Comparison of ENCODE assay signal across 9 cellular contexts in genomic region chr6:56713285-56713684, GRCh38.
DNase-seq lines count a peak whose midpoint lies in the region; ATAC-seq, FAIRE-seq and TF ChIP-seq lines count a peak whose summit lies in the region.
"Had no signal": no experiment of that assay in that cellular context is flagged by ENCODE, and none has a peak within 500 bp of the region (broad histone marks: within the 10 kb centered on the region; RNA-seq: fewer than 3 reads in every experiment).

No MANE protein-coding gene starts in this region.

- H3K4me3 ChIP-seq in breast epithelium (no peak overlapping the region), bronchial epithelial cell (ENCODE audit: low read depth, low read length) (no peak overlapping the region), HepG2 (replicated peaks in 1 of 3; ENCODE audit: insufficient read depth in 1 of 3, low read depth in 2 of 3, low read length in 3 of 3) (no peak overlapping the region), vagina (no peak overlapping the region)
- H3K4me3 ChIP-seq: skin epidermis had no signal

- H3K27me3 ChIP-seq in breast epithelium (no peaks in the 10 kb centered on the region), bronchial epithelial cell (ENCODE audit: control insufficient read depth, insufficient read depth, low read length) (no peaks in the 10 kb centered on the region), HepG2 (ENCODE audit: control insufficient read depth in 1 of 2, insufficient read depth in 2 of 2, low read length in 2 of 2) (no peaks in the 10 kb centered on the region), vagina (no peaks in the 10 kb centered on the region)

- H2AFZ ChIP-seq in HepG2 (ENCODE audit: low read length), result no peak overlapping the region

- no peak overlapping the region for H3K9ac ChIP-seq in HepG2 (ENCODE audit: insufficient read depth, low read depth, low read length)

- TF ChIP-seq POLR2A in breast epithelium (IDR thresholded peaks at IDR 0.05), result no peak
- TF ChIP-seq POLR2A in HepG2 (IDR thresholded peaks at IDR 0.05; ENCODE audit: insufficient read depth in 1 of 2, low read depth in 2 of 2, low read length in 2 of 2), result no peak
- TF ChIP-seq POLR2A in vagina (IDR thresholded peaks at IDR 0.05), result no peak

- peak overlapping the region; percentile 59 for H3K27ac Mint-ChIP-seq in MCF 10A (ENCODE audit: low read depth, unreplicated experiment)
- H3K27ac Mint-ChIP-seq in stimulated activated effector memory CD8-positive, alpha-beta T cell treated with anti-CD3 and anti-CD28 coated beads, Interleukin-12 subunit alpha, Interleukin-12 subunit beta, amount 100 ng/mL, for 72 hours, result no peak overlapping the region

- CTCF ChIA-PET in MCF 10A (lab: Yijun Ruan, JAX), result interaction anchor here (0.6 to 14.8 kb wide), 21 partner anchors 10 to 312 kb away, joined by 3 to 404 read pairs (median 4); no protein-coding TSS in a partner anchor
- CTCF ChIA-PET in HepG2 (lab: Yijun Ruan, JAX; ENCODE audit: low intra/inter-chr PET ratio, low total read pairs), result interaction anchor here (1.0 kb wide), 1 partner anchor 76 kb away, joined by 4 read pairs; no protein-coding TSS in a partner anchor

- no peaks in the 10 kb centered on the region for H3K4me1 ChIP-seq in breast epithelium
- peaks cover 47% of the 10 kb centered on the region for H3K4me1 ChIP-seq in HepG2 (ENCODE audit: insufficient read depth, low read length)
- peaks cover 15% of the 10 kb centered on the region for H3K4me1 ChIP-seq in vagina

- no peak for TF ChIP-seq RAD21 in HepG2 (CRISPR knock-in tag; IDR thresholded peaks at IDR 0.05)

- peak; percentile 81 for DNase-seq in MCF 10A (ENCODE audit: unreplicated experiment)
- DNase-seq in breast epithelium (ENCODE audit: low spot score in 2 of 2), result no peak
- peak; percentile 84 for DNase-seq in bronchial epithelial cell (ENCODE audit: low read depth)
- peak; percentile 44 for DNase-seq in HepG2 (ENCODE audit: low spot score)
- no peak for DNase-seq in SK-N-DZ (ENCODE audit: low spot score)
- no peak for DNase-seq in vagina (ENCODE audit: extremely low spot score in 2 of 2)
- DNase-seq in stimulated activated effector memory CD8-positive, alpha-beta T cell treated with anti-CD3 and anti-CD28 coated beads, Interleukin-12 subunit alpha, Interleukin-12 subunit beta, amount 100 ng/mL, for 72 hours (ENCODE audit: low spot score in 2 of 2), result no peak

- intact Hi-C loops in MCF 10A (cut with micrococcal nuclease), result loop anchor here (10.0 kb wide), 1 partner anchor 602 kb away; the partner anchor contains the start of gene PRIM2
- intact Hi-C loops in breast epithelium (cut with DNase I; ENCODE audit: low total_unique reads), result loop anchor here (5.0 kb wide), 1 partner anchor 129 kb away; no protein-coding TSS in a partner anchor
- intact Hi-C loops in HepG2 (cut with micrococcal nuclease; ENCODE audit: unreplicated experiment), result no loop called here
- intact Hi-C loops in vagina (cut with DNase I), result no loop called here

- ATAC-seq in HepG2 (peak; percentile 56), HG03520 (IDR thresholded peaks at IDR 0.05; ENCODE audit: unreplicated experiment) (no peak)
- ATAC-seq in stimulated activated effector memory CD8-positive, alpha-beta T cell treated with anti-CD3 and anti-CD28 coated beads, Interleukin-12 subunit alpha, Interleukin-12 subunit beta, amount 100 ng/mL, for 72 hours, result no peak

- no peaks in the 10 kb centered on the region for H3K9me3 ChIP-seq in breast epithelium
- H3K9me3 ChIP-seq in HepG2 (ENCODE audit: low read length), result no peaks in the 10 kb centered on the region
- no peaks in the 10 kb centered on the region for H3K9me3 ChIP-seq in vagina

- peaks cover 45% of the 10 kb centered on the region for H3K4me1 Mint-ChIP-seq in MCF 10A (ENCODE audit: insufficient read depth, unreplicated experiment)
- no peaks in the 10 kb centered on the region for H3K4me1 Mint-ChIP-seq in stimulated activated effector memory CD8-positive, alpha-beta T cell treated with anti-CD3 and anti-CD28 coated beads, Interleukin-12 subunit alpha, Interleukin-12 subunit beta, amount 100 ng/mL, for 72 hours

- no peaks in the 10 kb centered on the region for H3K27me3 Mint-ChIP-seq in MCF 10A (ENCODE audit: insufficient read depth, unreplicated experiment)

- H3K79me2 ChIP-seq in HepG2 (ENCODE audit: insufficient read depth, low read length), result no peaks in the 10 kb centered on the region

- WGBS in HepG2 (ENCODE audit: low lambda C conversion rate), result 75% methylated on average over 3 of the region's 3 CpGs

- POLR2A ChIA-PET in MCF 10A (lab: Yijun Ruan, JAX) (interaction anchor here (0.8 to 11.4 kb wide), 19 partner anchors 14 to 152 kb away, joined by 3 to 192 read pairs (median 7); partner anchors contain the start of gene DST), HepG2 (lab: Yijun Ruan, JAX) (interaction anchor here (0.7 to 3.7 kb wide), 3 partner anchors 16 to 31 kb away, joined by 3 to 15 read pairs (median 3); no protein-coding TSS in a partner anchor)

- BruUV-seq in MCF 10A (replicated peaks; lab: Mats Ljungman, UMichigan), result no TSS peak
- BruUV-seq in HepG2 (replicated peaks; lab: Mats Ljungman, UMichigan), result no TSS peak

- H3K36me3 ChIP-seq in breast epithelium, result no peaks in the 10 kb centered on the region
- H3K36me3 ChIP-seq in bronchial epithelial cell (ENCODE audit: control insufficient read depth, insufficient read depth, low read length), result no peaks in the 10 kb centered on the region
- no peaks in the 10 kb centered on the region for H3K36me3 ChIP-seq in HepG2 (replicated peaks in 1 of 2; ENCODE audit: control insufficient read depth in 1 of 2, insufficient read depth in 2 of 2, low read length in 2 of 2)
- H3K36me3 ChIP-seq in vagina, result no peaks in the 10 kb centered on the region

- peaks cover 6% of the 10 kb centered on the region for H3K36me3 Mint-ChIP-seq in MCF 10A (ENCODE audit: insufficient read depth, unreplicated experiment)
- H3K36me3 Mint-ChIP-seq in stimulated activated effector memory CD8-positive, alpha-beta T cell treated with anti-CD3 and anti-CD28 coated beads, Interleukin-12 subunit alpha, Interleukin-12 subunit beta, amount 100 ng/mL, for 72 hours, result no peaks in the 10 kb centered on the region

- no peak for TF ChIP-seq EP300 in HepG2 (IDR thresholded peaks at IDR 0.05; ENCODE audit: low read depth in 2 of 2, low read length in 2 of 2)
- TF ChIP-seq EP300 in HepG2 (CRISPR knock-in tag; IDR thresholded peaks at IDR 0.05; ENCODE audit: borderline replicate concordance), result no peak

- H3K4me2 ChIP-seq in HepG2 (ENCODE audit: low read depth, low read length), result no peak overlapping the region

- no peaks in the 10 kb centered on the region for H3K9me3 Mint-ChIP-seq in MCF 10A (ENCODE audit: unreplicated experiment)
- H3K9me3 Mint-ChIP-seq in stimulated activated effector memory CD8-positive, alpha-beta T cell treated with anti-CD3 and anti-CD28 coated beads, Interleukin-12 subunit alpha, Interleukin-12 subunit beta, amount 100 ng/mL, for 72 hours, result no peaks in the 10 kb centered on the region

- in situ Hi-C loops in HepG2 (cut with HindIII; ENCODE audit: extremely low pct_ligation_motif_present, low pct_unique_long_range_greater_than_20kb), result loop anchor here (5.0 kb wide), 1 partner anchor 134 kb away; no protein-coding TSS in a partner anchor

- no peak for FAIRE-seq in bronchial epithelial cell (lab: Jason Lieb, UNC)
- FAIRE-seq in HepG2 (lab: Jason Lieb, UNC), result peak; percentile 30

- H3K27ac ChIP-seq in breast epithelium (no peak overlapping the region), HepG2 (ENCODE audit: extremely low read length, insufficient read depth, low read length) (no peak overlapping the region), vagina (no peak overlapping the region)

- H4K20me1 ChIP-seq in HepG2 (ENCODE audit: insufficient read depth, low read length), result no peaks in the 10 kb centered on the region

- H3K4me3 Mint-ChIP-seq in MCF 10A (ENCODE audit: unreplicated experiment), result peak overlapping the region; percentile 10
- no peak overlapping the region for H3K4me3 Mint-ChIP-seq in stimulated activated effector memory CD8-positive, alpha-beta T cell treated with anti-CD3 and anti-CD28 coated beads, Interleukin-12 subunit alpha, Interleukin-12 subunit beta, amount 100 ng/mL, for 72 hours

- TF ChIP-seq CTCF in MCF 10A (IDR thresholded peaks at IDR 0.05; ENCODE audit: unreplicated experiment) (no peak), breast epithelium (IDR thresholded peaks at IDR 0.05) (no peak), bronchial epithelial cell (IDR thresholded peaks at IDR 0.05; ENCODE audit: insufficient read depth, low read length, severe bottlenecking) (no peak), HepG2 (CRISPR knock-in tag; IDR thresholded peaks at IDR 0.05) (no peak), vagina (IDR thresholded peaks at IDR 0.05) (no peak)

TF ChIP-seq in HepG2, 621 proteins besides CTCF, POLR2A, EP300 and RAD21 (continues in another document):
- no peak for TF ChIP-seq ZNF556 (CRISPR knock-in tag; IDR thresholded peaks at IDR 0.05; ENCODE audit: borderline replicate concordance)
- TF ChIP-seq FOXO4 (CRISPR knock-in tag; conservative IDR thresholded peaks at IDR 0.05), result no peak
- no peak for TF ChIP-seq ZNF503 (CRISPR knock-in tag; IDR thresholded peaks at IDR 0.05)
- peak; percentile 10; the same call in 1 of the 2 replicates for TF ChIP-seq SMC3 (IDR thresholded peaks at IDR 0.05; ENCODE audit: low read length)
- TF ChIP-seq AGO2 (optimal IDR thresholded peaks at IDR 0.05; ENCODE audit: low read depth, low read length), result no peak

Comparison
In these comparisons a context has a peak if more than half of its experiments do, and no peak if none do; other contexts are left out.
1. DNase-seq: peak in MCF 10A (single experiment), bronchial epithelial cell (single experiment) and HepG2 (single experiment); none in breast epithelium (0 of 2), SK-N-DZ (single experiment), vagina (0 of 2) and stimulated activated effector memory CD8-positive, alpha-beta T cell treated with anti-CD3 and anti-CD28 coated beads, Interleukin-12 subunit alpha, Interleukin-12 subunit beta, amount 100 ng/mL, for 72 hours (0 of 2).
2. intact Hi-C loops: an anchor here in MCF 10A (10.0 kb wide) and breast epithelium (5.0 kb wide); none called in HepG2 and vagina.